1 cellular context compared by ENCODE assay signal in the genomic region with DNA sequence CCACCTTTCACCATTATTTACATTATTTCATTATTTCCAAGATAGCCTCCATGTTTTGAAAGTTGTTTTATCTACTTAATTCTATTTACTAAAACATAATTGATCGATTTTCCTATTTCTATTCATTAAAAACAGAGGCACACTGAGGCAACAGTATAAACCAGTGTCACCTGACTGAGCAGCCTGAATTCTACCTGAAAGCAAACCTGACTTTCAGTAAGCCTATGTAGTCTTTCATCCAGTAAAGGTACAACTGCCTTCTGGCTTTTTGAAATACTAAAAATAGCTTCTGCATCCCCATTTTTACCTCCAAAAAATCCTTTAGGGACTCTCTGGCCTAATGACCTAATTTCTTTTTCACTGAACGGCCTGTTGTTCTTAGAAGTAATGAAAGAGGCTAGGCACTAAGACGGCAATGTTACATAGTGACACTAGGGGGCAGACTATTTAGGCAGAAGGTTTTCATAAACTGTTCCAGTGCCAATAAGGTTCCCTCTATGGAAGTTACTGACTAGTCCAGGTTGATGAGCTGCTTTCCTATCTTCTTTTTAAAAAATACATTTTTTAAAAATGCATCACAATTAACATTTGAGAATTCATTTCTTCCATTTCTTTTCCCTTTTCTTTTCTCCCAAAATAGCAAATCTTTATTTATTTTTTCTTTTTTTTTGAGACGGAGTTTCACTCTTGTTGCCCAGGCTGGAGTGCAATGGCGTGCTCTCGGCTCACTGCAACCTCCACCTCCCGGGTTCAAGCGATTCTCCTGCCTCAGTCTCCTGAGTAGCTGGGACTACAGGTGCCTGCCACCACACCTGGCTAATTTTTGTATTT.
TF ChIP-seq lines count a peak whose summit lies in the region.

No MANE protein-coding gene starts in this region.

TF ChIP-seq in HepG2, 621 proteins besides CTCF, POLR2A, EP300 and RAD21:
- TF ChIP-seq HNRNPUL1 (IDR thresholded peaks at IDR 0.05; ENCODE audit: low read depth, low read length) (no peak), PPARG (CRISPR knock-in tag; conservative IDR thresholded peaks at IDR 0.05) (0 out of 2 replicates have a peak, but pooled peaks have one; percentile 12), ATF1 (CRISPR knock-in tag; IDR thresholded peaks at IDR 0.05) (0 out of 2 replicates have a peak, but pooled peaks have one; percentile 23), NFYB (CRISPR knock-in tag; IDR thresholded peaks at IDR 0.05) (no peak), ZNF333 (CRISPR knock-in tag; IDR thresholded peaks at IDR 0.05; ENCODE audit: borderline replicate concordance) (no peak), FOXC1 (CRISPR knock-in tag; IDR thresholded peaks at IDR 0.05; ENCODE audit: borderline replicate concordance) (no peak), ZNF737 (CRISPR knock-in tag; IDR thresholded peaks at IDR 0.05; ENCODE audit: borderline replicate concordance) (no peak), SMC3 (IDR thresholded peaks at IDR 0.05; ENCODE audit: low read length) (peak; percentile 80), ZNF24 (IDR thresholded peaks at IDR 0.05) (peak; percentile 59; the same call in 1 of the 2 replicates), SAP130 (CRISPR knock-in tag; IDR thresholded peaks at IDR 0.05; ENCODE audit: low read depth) (peak; percentile 33; the same call in 1 of the 2 replicates), CHD2 (IDR thresholded peaks at IDR 0.05; ENCODE audit: low read depth, low read length) (no peak), STAG1 (CRISPR knock-in tag; IDR thresholded peaks at IDR 0.05) (peak; percentile 83)
- TF ChIP-seq, protein P1, sequence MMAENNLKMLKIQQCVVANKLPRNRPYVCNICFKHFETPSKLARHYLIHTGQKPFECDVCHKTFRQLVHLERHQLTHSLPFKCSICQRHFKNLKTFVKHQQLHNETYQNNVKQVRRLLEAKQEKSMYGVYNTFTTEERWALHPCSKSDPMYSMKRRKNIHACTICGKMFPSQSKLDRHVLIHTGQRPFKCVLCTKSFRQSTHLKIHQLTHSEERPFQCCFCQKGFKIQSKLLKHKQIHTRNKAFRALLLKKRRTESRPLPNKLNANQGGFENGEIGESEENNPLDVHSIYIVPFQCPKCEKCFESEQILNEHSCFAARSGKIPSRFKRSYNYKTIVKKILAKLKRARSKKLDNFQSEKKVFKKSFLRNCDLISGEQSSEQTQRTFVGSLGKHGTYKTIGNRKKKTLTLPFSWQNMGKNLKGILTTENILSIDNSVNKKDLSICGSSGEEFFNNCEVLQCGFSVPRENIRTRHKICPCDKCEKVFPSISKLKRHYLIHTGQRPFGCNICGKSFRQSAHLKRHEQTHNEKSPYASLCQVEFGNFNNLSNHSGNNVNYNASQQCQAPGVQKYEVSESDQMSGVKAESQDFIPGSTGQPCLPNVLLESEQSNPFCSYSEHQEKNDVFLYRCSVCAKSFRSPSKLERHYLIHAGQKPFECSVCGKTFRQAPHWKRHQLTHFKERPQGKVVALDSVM (CRISPR knock-in tag; IDR thresholded peaks at IDR 0.05) = peak; percentile 25; the same call in 1 of the 2 replicates
- TF ChIP-seq, protein P2, sequence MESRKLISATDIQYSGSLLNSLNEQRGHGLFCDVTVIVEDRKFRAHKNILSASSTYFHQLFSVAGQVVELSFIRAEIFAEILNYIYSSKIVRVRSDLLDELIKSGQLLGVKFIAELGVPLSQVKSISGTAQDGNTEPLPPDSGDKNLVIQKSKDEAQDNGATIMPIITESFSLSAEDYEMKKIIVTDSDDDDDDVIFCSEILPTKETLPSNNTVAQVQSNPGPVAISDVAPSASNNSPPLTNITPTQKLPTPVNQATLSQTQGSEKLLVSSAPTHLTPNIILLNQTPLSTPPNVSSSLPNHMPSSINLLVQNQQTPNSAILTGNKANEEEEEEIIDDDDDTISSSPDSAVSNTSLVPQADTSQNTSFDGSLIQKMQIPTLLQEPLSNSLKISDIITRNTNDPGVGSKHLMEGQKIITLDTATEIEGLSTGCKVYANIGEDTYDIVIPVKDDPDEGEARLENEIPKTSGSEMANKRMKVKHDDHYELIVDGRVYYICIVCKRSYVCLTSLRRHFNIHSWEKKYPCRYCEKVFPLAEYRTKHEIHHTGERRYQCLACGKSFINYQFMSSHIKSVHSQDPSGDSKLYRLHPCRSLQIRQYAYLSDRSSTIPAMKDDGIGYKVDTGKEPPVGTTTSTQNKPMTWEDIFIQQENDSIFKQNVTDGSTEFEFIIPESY (CRISPR knock-in tag; IDR thresholded peaks at IDR 0.05) = no peak
